In the genomic region with DNA sequence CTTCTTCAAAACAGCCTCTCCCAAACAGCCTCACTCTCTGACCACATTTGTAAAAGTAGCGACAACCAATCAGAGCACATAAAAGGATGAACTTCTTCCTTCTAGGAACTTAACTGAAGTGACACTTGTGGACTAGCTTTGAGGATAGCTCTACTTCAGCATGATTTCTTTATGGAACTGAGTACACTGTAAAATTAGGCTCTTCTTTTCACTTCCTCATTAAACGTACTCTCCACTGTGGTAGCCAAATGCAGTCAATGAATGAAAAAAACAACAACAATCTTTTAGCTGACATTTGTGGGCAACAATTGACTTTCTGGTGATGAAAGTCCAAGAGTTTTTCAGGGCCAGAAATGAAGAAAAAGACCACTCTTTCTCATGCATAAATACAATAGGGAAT, we compare ENCODE assay signal across 15 cellular contexts.
"Had no signal": no experiment of that assay in that cellular context is flagged by ENCODE, and none has a peak within 500 bp of the region (broad histone marks: within the 10 kb centered on the region; RNA-seq: fewer than 3 reads in every experiment).

No MANE protein-coding gene starts in this region.

- FAIRE-seq: endothelial cell of umbilical vein had no signal

- H3K36me3 Mint-ChIP-seq: memory B cell; naive thymus-derived CD8-positive, alpha-beta T cell had no signal

- H3K4me3 Mint-ChIP-seq: activated T-helper 17 cell treated with anti-CD3 and anti-CD28 coated beads, Interleukin-2, amount 50 U/mL, for 72 hours; memory B cell; naive thymus-derived CD8-positive, alpha-beta T cell had no signal

- DNase-seq: activated CD4-positive, CD25-positive, alpha-beta regulatory T cell treated with anti-CD3 and anti-CD28 coated beads, Interleukin-2, amount 50 U/mL, for 72 hours; activated naive CD4-positive, alpha-beta T cell treated with Interleukin-2 at 50 U/mL for 16 hours; anterior cingulate cortex; cortex of kidney; effector CD8-positive, alpha-beta T cell; left ventricle myocardium inferior; naive thymus-derived CD8-positive, alpha-beta T cell; stimulated activated CD4-positive, alpha-beta T cell treated with anti-CD3 and anti-CD28 coated beads, Interleukin-12 subunit alpha, Interleukin-12 subunit beta, amount 100 ng/mL, for 4 hours; stimulated activated CD4-positive, alpha-beta T cell treated with anti-CD3 and anti-CD28 coated beads, Interleukin-2, amount 100 ng/mL, for 24 hours; stimulated activated naive CD4-positive, alpha-beta T cell; substantia nigra; transverse colon had no signal

- H3K9me3 Mint-ChIP-seq: activated T-helper 17 cell treated with anti-CD3 and anti-CD28 coated beads, Interleukin-2, amount 50 U/mL, for 72 hours; memory B cell; naive thymus-derived CD8-positive, alpha-beta T cell had no signal

- H3K27ac Mint-ChIP-seq: activated T-helper 17 cell treated with anti-CD3 and anti-CD28 coated beads, Interleukin-2, amount 50 U/mL, for 72 hours; memory B cell; naive thymus-derived CD8-positive, alpha-beta T cell had no signal

- ATAC-seq: activated T-helper 17 cell treated with anti-CD3 and anti-CD28 coated beads, Interleukin-2, amount 50 U/mL, for 72 hours; naive thymus-derived CD8-positive, alpha-beta T cell had no signal

- H3K27me3 Mint-ChIP-seq: activated T-helper 17 cell treated with anti-CD3 and anti-CD28 coated beads, Interleukin-2, amount 50 U/mL, for 72 hours had no signal

- H3K4me1 Mint-ChIP-seq: activated T-helper 17 cell treated with anti-CD3 and anti-CD28 coated beads, Interleukin-2, amount 50 U/mL, for 72 hours; naive thymus-derived CD8-positive, alpha-beta T cell had no signal
